ENCODE assay signal across 11 cellular contexts in genomic region chr11:3123316-3123715, GRCh38. TPM values are rescaled to one million over a fixed set of nuclear protein-coding genes. Genes with fewer than 3 reads are reported as not detected.
DNase-seq lines count a peak whose midpoint lies in the region; ATAC-seq, FAIRE-seq and TF ChIP-seq lines count a peak whose summit lies in the region.
"Had no signal": no experiment of that assay in that cellular context is flagged by ENCODE, and none has a peak within 500 bp of the region (broad histone marks: within the 10 kb centered on the region; RNA-seq: fewer than 3 reads in every experiment).

No MANE protein-coding gene starts in this region.

- H3K27ac ChIP-seq in K562 (ENCODE audit: extremely low read depth, low read depth, low read length) (no peak overlapping the region), kidney (ENCODE audit: low read depth in 2 of 2, low read length in 2 of 2) (no peak overlapping the region), transverse colon (peak overlapping the region; percentile 58 to 80 (median 76)), OCI-LY7 (ENCODE audit: low read depth, low read length, poor library complexity, severe bottlenecking) (no peak overlapping the region)

- H3K9ac ChIP-seq in K562 (ENCODE audit: insufficient read depth in 1 of 2, low read depth in 2 of 2, low read length in 2 of 2) (no peak overlapping the region), kidney (ENCODE audit: low read length in 2 of 2) (no peak overlapping the region)

- in situ Hi-C loops in K562 (cut with MboI) (no loop called here), transverse colon (cut with MboI; ENCODE audit: low pct_ligation_motif_present in 1 of 4, low pct_unique_long_range_greater_than_20kb in 1 of 4, low sequenced_read_pairs in 3 of 4) (loop anchor here in 1 of 4 donors (25.0 kb wide), 1 partner anchor 89 kb away; the partner anchor contains the start of gene MRGPRG)

- H3K4me2 ChIP-seq in K562 (ENCODE audit: insufficient read depth, low read length) (no peak overlapping the region), OCI-LY7 (ENCODE audit: low read length) (no peak overlapping the region)

- DNase-seq in NCI-H1417 (lab: John Stamatoyannopoulos, UW) (peak in 2 of 3 experiments; percentile 12 to 68), NCI-H1417 treated with DMSO at 0.1 percent for 48 hours (lab: John Stamatoyannopoulos, UW) (no peak), K562 (ENCODE audit: extremely low read depth in 1 of 4, low spot score in 3 of 4) (no peak), kidney (peak; percentile 85), transverse colon (peak; percentile 65), OCI-LY7 (ENCODE audit: low spot score) (no peak)
- DNase-seq in activated CD4-positive, alpha-beta T cell treated with anti-CD3 and anti-CD28 coated beads, Interleukin-2, amount 50 U/mL, for 48 hours: no peak
- DNase-seq: activated CD4-positive, alpha-beta T cell treated with anti-CD3 and anti-CD28 coated beads for 48 hours had no signal

- intact Hi-C loops in K562 (cut with micrococcal nuclease) (no loop called here), kidney (cut with DNase I) (no loop called here), transverse colon (cut with DNase I; ENCODE audit: low total_unique reads) (no loop called here), OCI-LY7 (cut with micrococcal nuclease; ENCODE audit: unreplicated experiment) (no loop called here)

- no peak overlapping the region for H2AFZ ChIP-seq in K562 (ENCODE audit: low read depth, low read length)
- H2AFZ ChIP-seq in OCI-LY7 (ENCODE audit: low read length): no peak overlapping the region

- TF ChIP-seq RAD21 in K562 (CRISPR knock-in tag; conservative IDR thresholded peaks at IDR 0.05 in 1 of 2, IDR thresholded peaks at IDR 0.05 in 1 of 2): no peak

- TF ChIP-seq POLR2A in K562 (conservative IDR thresholded peaks at IDR 0.05): no peak
- TF ChIP-seq POLR2A in transverse colon (IDR thresholded peaks at IDR 0.05): no peak

- POLR2A ChIA-PET in K562 (lab: Yijun Ruan, JAX): no interaction called here
- POLR2A ChIA-PET in OCI-LY7 (lab: Charles Lee): interaction anchor here (0.5 kb wide), 1 partner anchor 57 kb away, joined by 5 read pairs; no protein-coding TSS in a partner anchor

- peaks cover 0 to 38% of the 10 kb centered on the region in 2 experiments; a peak in 1 of 5 replicates for H3K4me1 ChIP-seq in K562 (replicated peaks in 1 of 2; ENCODE audit: control insufficient read depth in 2 of 2, insufficient read depth in 2 of 2, low read length in 2 of 2)
- peaks cover 0 to 4% of the 10 kb centered on the region in 2 donors for H3K4me1 ChIP-seq in kidney (ENCODE audit: control insufficient read depth in 1 of 2, insufficient read depth in 1 of 2, low read depth in 1 of 2, low read length in 2 of 2)
- peaks cover 19 to 47% (median 32%) of the 10 kb centered on the region in 4 donors for H3K4me1 ChIP-seq in transverse colon
- H3K4me1 ChIP-seq in OCI-LY7 (ENCODE audit: insufficient read depth, low read length, poor library complexity, severe bottlenecking): no peaks in the 10 kb centered on the region

- no peaks in the 10 kb centered on the region for H4K20me1 ChIP-seq in K562 (replicated peaks; ENCODE audit: control insufficient read depth, insufficient read depth, low read length)
- H4K20me1 ChIP-seq in OCI-LY7 (ENCODE audit: insufficient read depth, low read length): no peaks in the 10 kb centered on the region

- H3K9me3 ChIP-seq in K562 (replicated peaks; ENCODE audit: control insufficient read depth, insufficient read depth, low read depth, low read length): no peaks in the 10 kb centered on the region
- no peaks in the 10 kb centered on the region for H3K9me3 ChIP-seq in kidney (ENCODE audit: control insufficient read depth in 1 of 2, low read length in 2 of 2)
- no peaks in the 10 kb centered on the region for H3K9me3 ChIP-seq in transverse colon
- H3K9me3 ChIP-seq in OCI-LY7 (ENCODE audit: low read length): no peaks in the 10 kb centered on the region

- H3K36me3 ChIP-seq in K562 (ENCODE audit: control insufficient read depth, insufficient read depth, low read length) (peaks cover 17% of the 10 kb centered on the region; the same call in 1 of the 3 replicates), kidney (ENCODE audit: control insufficient read depth in 1 of 2, insufficient read depth in 2 of 2, low read length in 2 of 2) (peaks cover 0 to 4% of the 10 kb centered on the region in 2 donors), transverse colon (peaks cover 0 to 3% (median 0%) of the 10 kb centered on the region in 4 donors), OCI-LY7 (ENCODE audit: insufficient read depth, low read length) (no peaks in the 10 kb centered on the region)

- CTCF ChIA-PET in K562 (lab: Yijun Ruan, JAX; ENCODE audit: low intra/inter-chr PET ratio): no interaction called here
- CTCF ChIA-PET in OCI-LY7 (lab: Charles Lee; ENCODE audit: unreplicated experiment): no interaction called here

- no peaks in the 10 kb centered on the region for H3K9me2 ChIP-seq in OCI-LY7 (ENCODE audit: insufficient read depth, low read length)

- H3K27me3 ChIP-seq in K562 (ENCODE audit: control insufficient read depth in 2 of 2, insufficient read depth in 2 of 2, low read length in 2 of 2) (no peaks in the 10 kb centered on the region), transverse colon (no peaks in the 10 kb centered on the region)

- H3K9me1 ChIP-seq in K562 (ENCODE audit: control insufficient read depth, insufficient read depth, low read length): no peaks in the 10 kb centered on the region

- BruUV-seq in K562 (replicated peaks; lab: Mats Ljungman, UMichigan): no TSS peak
- BruUV-seq in OCI-LY7 (replicated peaks; lab: Mats Ljungman, UMichigan): no TSS peak

- TF ChIP-seq CTCF in K562 (IDR thresholded peaks at IDR 0.05 in 2 of 3, conservative IDR thresholded peaks at IDR 0.05 in 1 of 3; ENCODE audit: insufficient read depth in 2 of 3, low read depth in 1 of 3, low read length in 3 of 3) (no peak), kidney (IDR thresholded peaks at IDR 0.05; ENCODE audit: borderline replicate concordance, extremely low read depth, insufficient read depth) (no peak), transverse colon (IDR thresholded peaks at IDR 0.05) (peak in 1 of 5 experiments; percentile 21), OCI-LY7 (conservative IDR thresholded peaks at IDR 0.05; ENCODE audit: low read length) (no peak)

- no peak overlapping the region for H3K4me3 ChIP-seq in K562
- H3K4me3 ChIP-seq in kidney (ENCODE audit: low read length in 2 of 2): no peak overlapping the region
- no peak overlapping the region for H3K4me3 ChIP-seq in transverse colon
- H3K4me3 ChIP-seq in OCI-LY7 (ENCODE audit: low read depth, low read length, poor library complexity, severe bottlenecking): no peak overlapping the region

- ATAC-seq in K562 (no peak), GM21390 (IDR thresholded peaks at IDR 0.05; ENCODE audit: unreplicated experiment) (no peak)

- WGBS in K562 (ENCODE audit: insufficient coverage, low coverage, missing lambda C conversion rate): 75% methylated on average over 16 of the region's 17 CpGs
- 20 to 59% methylated on average over 1 to 17 of the region's 17 CpGs for WGBS in transverse colon (ENCODE audit: low coverage in 1 of 2), 2 donors

- no peaks in the 10 kb centered on the region for H3K79me2 ChIP-seq in K562 (ENCODE audit: control insufficient read depth, insufficient read depth, low read length)
- H3K79me2 ChIP-seq in OCI-LY7 (ENCODE audit: insufficient read depth, low read depth, low read length): no peaks in the 10 kb centered on the region

- FAIRE-seq in K562 (lab: Jason Lieb, UNC) (no peak), kidney (lab: Jason Lieb, UNC) (no peak)
- FAIRE-seq: A204.1, colon had no signal

- TF ChIP-seq EP300 in K562 (IDR thresholded peaks at IDR 0.05; ENCODE audit: low read length) (no peak), transverse colon (IDR thresholded peaks at IDR 0.05; ENCODE audit: low read depth) (no peak)

TF ChIP-seq in K562, 482 proteins besides CTCF, POLR2A, EP300 and RAD21:
- TF ChIP-seq SRF (CRISPR knock-in tag; IDR thresholded peaks at IDR 0.05): no peak
- TF ChIP-seq NFIC (IDR thresholded peaks at IDR 0.05): peak; percentile 95
- TF ChIP-seq NFIX (CRISPR knock-in tag; IDR thresholded peaks at IDR 0.05; ENCODE audit: low read depth): peak; percentile 62; the same call in 1 of the 2 replicates

RNA-seq across cellular contexts. Expression of gene OSBPL5, which starts 41.8 kb away (rescaled TPM):
- 40.9 and 87.7 TPM in 2 replicates for total RNA-seq in K562 (2011; cell fraction: chromatin; rRNA removed; ENCODE audit: low replicate concordance)
- total RNA-seq in K562 (2011; cell fraction: nucleolus; rRNA removed): 31.7 and 40.8 TPM in 2 replicates
- total RNA-seq in K562 (2011; cell fraction: nucleoplasm; rRNA removed): 28.2 and 35.2 TPM in 2 replicates
- 6.6 and 8.0 TPM in 2 replicates for total RNA-seq in K562 (2014; rRNA removed)
- total RNA-seq in K562 (2014; rRNA removed; fragmentation: Illumina TruSeq; extraction: Trizol): 1.4 and 2.4 TPM in 2 replicates
- total RNA-seq in K562 (2015; rRNA removed; fragmentation: Illumina TruSeq; extraction: Trizol): 6.4 and 6.5 TPM in 2 replicates
- 14.3 and 14.8 TPM in 2 replicates for total RNA-seq in K562 (2021)
- 3.2 and 7.5 TPM in 2 replicates for polyA plus RNA-seq in K562 (2011; rRNA removed)
- polyA plus RNA-seq in K562 (2011; cell fraction: cytosol; rRNA removed): 3.8 and 6.2 TPM in 2 replicates
- polyA plus RNA-seq in K562 (2011; cell fraction: nucleus; rRNA removed): 22.7 and 40.1 TPM in 2 replicates
- polyA plus RNA-seq in K562 (2012): 7.8 and 10.2 TPM in 2 replicates
- polyA plus RNA-seq in K562 (2014; fragmentation: Illumina TruSeq; extraction: Trizol): 3.1 and 4.6 TPM in 2 replicates
- under 1 TPM; 0.06 to 0.10 TPM for polyA plus RNA-seq in K562 (2014; fragmentation: Nextera tagmentation; extraction: Ambion mirVana)
- 6.6 and 11.9 TPM in 2 replicates for polyA plus RNA-seq in K562 (2014; rRNA removed)
- 1.6 and 1.9 TPM in 2 replicates for polyA minus RNA-seq in K562 (2011; rRNA and poly(A)+ RNA removed)
- 5.9 and 6.9 TPM in 2 replicates for polyA minus RNA-seq in K562 (2011; cell fraction: cytosol; rRNA and poly(A)+ RNA removed)
- 13.1 and 15.5 TPM in 2 replicates for polyA minus RNA-seq in K562 (2011; cell fraction: nucleus; rRNA and poly(A)+ RNA removed)
- 63.0 TPM for total RNA-seq in kidney
- 8.5 TPM for polyA plus RNA-seq in kidney (ENCODE audit: insufficient read depth, low read depth, low replicate concordance)
- total RNA-seq in transverse colon: 100 to 1,000 TPM in 2 of 4 donors, 10 to 100 TPM in 2; 37.3 to 211 (median 105) TPM
- total RNA-seq in OCI-LY7 (2014; rRNA removed; shearing (Covaris generic)): 0.63 and 0.64 TPM in 2 replicates
- total RNA-seq in OCI-LY7 (2022): 2.7 and 6.9 TPM in 2 replicates

Comparison
In these comparisons a context has a peak if more than half of its experiments do, and no peak if none do; other contexts are left out.
1. DNase-seq: peak in NCI-H1417 (2 of 3), kidney (single experiment) and transverse colon (single experiment); none in NCI-H1417 treated with DMSO at 0.1 percent for 48 hours (single experiment), K562 (0 of 4), activated CD4-positive, alpha-beta T cell treated with anti-CD3 and anti-CD28 coated beads, Interleukin-2, amount 50 U/mL, for 48 hours (0 of 2) and OCI-LY7 (single experiment).
2. H3K27ac ChIP-seq: peak in transverse colon (4 of 4); none in K562 (single experiment), kidney (0 of 2) and OCI-LY7 (single experiment).